In genomic region chr16:49580751-49581303, GRCh38 we compare ENCODE assay signal across 22 cellular contexts.
DNase-seq lines count a peak whose midpoint lies in the region; ATAC-seq and TF ChIP-seq lines count a peak whose summit lies in the region.
"Had no signal": no experiment of that assay in that cellular context is flagged by ENCODE, and none has a peak within 500 bp of the region (broad histone marks: within the 10 kb centered on the region; RNA-seq: fewer than 3 reads in every experiment).

No MANE protein-coding gene starts in this region.

- intact Hi-C loops in testis (cut with DNase I; ENCODE audit: low total_unique reads) = no loop called here

- H3K27ac Mint-ChIP-seq in nephron = peak overlapping the region; percentile 78 to 96 (median 95)
- H3K27ac Mint-ChIP-seq in stimulated activated naive B cell treated with anti-CD40 and anti-IgM and Interleukin-4, amounts not matched to agents 10 μg/mL and 1 μg/mL and 100 μg/mL, for 72 hours = no peak overlapping the region
- H3K27ac Mint-ChIP-seq: activated CD4-positive, alpha-beta T cell treated with anti-CD3 and anti-CD28 coated beads, Interleukin-2, amount 10 ng/mL, durations not matched to agents 24 days and 14 days; activated T-helper 17 cell treated with anti-CD3 and anti-CD28 coated beads, Interleukin-2, amount 50 U/mL, for 72 hours; natural killer cell had no signal

- 59 to 61% methylated on average over 16 of the region's 16 CpGs for WGBS in testis, 2 donors

- TF ChIP-seq CTCF in nephron (IDR thresholded peaks at IDR 0.05; ENCODE audit: unreplicated experiment in 3 of 3) = no peak
- TF ChIP-seq CTCF in testis (IDR thresholded peaks at IDR 0.05) = no peak
- TF ChIP-seq CTCF in GM13976 (IDR thresholded peaks at IDR 0.05; ENCODE audit: borderline replicate concordance, control extremely low read depth, extremely low read depth, insufficient read depth, missing control alignments) = no peak

- H3K4me3 ChIP-seq in duodenal mucosa (ENCODE audit: low read depth in 1 of 2, low read length in 2 of 2) (peak overlapping the region; percentile 14 to 31), testis (no peak overlapping the region)

- no peak overlapping the region for H3K9ac ChIP-seq in duodenal mucosa (ENCODE audit: low read depth in 1 of 2, low read length in 2 of 2)
- H3K9ac ChIP-seq: parathyroid adenoma had no signal

- no peaks in the 10 kb centered on the region for H3K9me3 ChIP-seq in duodenal mucosa (ENCODE audit: control insufficient read depth in 1 of 2, low read length in 2 of 2)
- no peaks in the 10 kb centered on the region for H3K9me3 ChIP-seq in testis

- no peaks in the 10 kb centered on the region for H3K27me3 Mint-ChIP-seq in nephron (ENCODE audit: low read depth)
- no peaks in the 10 kb centered on the region for H3K27me3 Mint-ChIP-seq in stimulated activated naive B cell treated with anti-CD40 and anti-IgM and Interleukin-4, amounts not matched to agents 10 μg/mL and 1 μg/mL and 100 μg/mL, for 72 hours
- H3K27me3 Mint-ChIP-seq: activated T-helper 17 cell treated with anti-CD3 and anti-CD28 coated beads, Interleukin-2, amount 50 U/mL, for 72 hours had no signal

- H3K9me3 Mint-ChIP-seq in nephron = no peaks in the 10 kb centered on the region
- H3K9me3 Mint-ChIP-seq in stimulated activated naive B cell treated with anti-CD40 and anti-IgM and Interleukin-4, amounts not matched to agents 10 μg/mL and 1 μg/mL and 100 μg/mL, for 72 hours = no peaks in the 10 kb centered on the region
- H3K9me3 Mint-ChIP-seq: activated CD4-positive, alpha-beta T cell treated with anti-CD3 and anti-CD28 coated beads, Interleukin-2, amount 10 ng/mL, durations not matched to agents 24 days and 14 days; activated T-helper 17 cell treated with anti-CD3 and anti-CD28 coated beads, Interleukin-2, amount 50 U/mL, for 72 hours; natural killer cell had no signal

- H3K4me3 Mint-ChIP-seq in nephron = peak overlapping the region in 1 of 3 experiments; percentile 39
- no peak overlapping the region for H3K4me3 Mint-ChIP-seq in stimulated activated naive B cell treated with anti-CD40 and anti-IgM and Interleukin-4, amounts not matched to agents 10 μg/mL and 1 μg/mL and 100 μg/mL, for 72 hours
- H3K4me3 Mint-ChIP-seq: activated CD4-positive, alpha-beta T cell treated with anti-CD3 and anti-CD28 coated beads, Interleukin-2, amount 10 ng/mL, durations not matched to agents 24 days and 14 days; activated T-helper 17 cell treated with anti-CD3 and anti-CD28 coated beads, Interleukin-2, amount 50 U/mL, for 72 hours; natural killer cell had no signal

- DNase-seq in NCI-H748 (lab: John Stamatoyannopoulos, UW; ENCODE audit: unreplicated experiment) (peak; percentile 39), testis (no peak), GM13976 (ENCODE audit: low spot score) (no peak)
- DNase-seq in stimulated activated naive B cell treated with anti-CD40 and anti-IgM and Interleukin-4, amounts not matched to agents 10 μg/mL and 1 μg/mL and 100 μg/mL, for 72 hours = no peak
- DNase-seq: activated CD4-positive, alpha-beta T cell treated with anti-CD3 and anti-CD28 coated beads, Interleukin-2, amount 10 ng/mL, durations not matched to agents 24 days and 14 days; DMS 273 treated with DMSO at 0.1 percent for 48 hours; foreskin melanocyte; left colon; natural killer cell; NCI-H1694; NCI-H2171 treated with DMSO at 0.1 percent for 48 hours; NCI-H774; OCI-M1; SHP77 treated with DMSO at 0.1 percent for 48 hours; stimulated activated CD4-positive, alpha-beta T cell treated with anti-CD3 and anti-CD28 coated beads, Interleukin-4, amount 100 ng/mL, for 4 hours; T-helper 1 cell had no signal

- peaks cover 80% of the 10 kb centered on the region for H3K4me1 Mint-ChIP-seq in nephron
- H3K4me1 Mint-ChIP-seq in stimulated activated naive B cell treated with anti-CD40 and anti-IgM and Interleukin-4, amounts not matched to agents 10 μg/mL and 1 μg/mL and 100 μg/mL, for 72 hours = peaks cover 0 to 2% of the 10 kb centered on the region in 2 donors
- H3K4me1 Mint-ChIP-seq: activated CD4-positive, alpha-beta T cell treated with anti-CD3 and anti-CD28 coated beads, Interleukin-2, amount 10 ng/mL, durations not matched to agents 24 days and 14 days; activated T-helper 17 cell treated with anti-CD3 and anti-CD28 coated beads, Interleukin-2, amount 50 U/mL, for 72 hours; natural killer cell had no signal

- no peak for ATAC-seq in HG02571 (IDR thresholded peaks at IDR 0.05; ENCODE audit: unreplicated experiment)
- ATAC-seq in stimulated activated naive B cell treated with anti-CD40 and anti-IgM and Interleukin-4, amounts not matched to agents 10 μg/mL and 1 μg/mL and 100 μg/mL, for 72 hours (replicated peaks) = no peak
- ATAC-seq in GM19351 (IDR thresholded peaks at IDR 0.05; ENCODE audit: unreplicated experiment) = no peak
- ATAC-seq: activated T-helper 17 cell treated with anti-CD3 and anti-CD28 coated beads, Interleukin-2, amount 50 U/mL, for 72 hours; left colon; natural killer cell had no signal

- H3K27ac ChIP-seq in duodenal mucosa (ENCODE audit: low read depth, low read length) (no peak overlapping the region), testis (peak overlapping the region; percentile 67 to 75)
- H3K27ac ChIP-seq: parathyroid adenoma had no signal

- in situ Hi-C loops in GM13976 (cut with MboI; ENCODE audit: low sequenced_read_pairs, unreplicated experiment) = loop anchor here (25.0 kb wide), 1 partner anchor 169 kb away; no protein-coding TSS in a partner anchor

- H3K4me1 ChIP-seq in duodenal mucosa (ENCODE audit: control insufficient read depth in 1 of 2, insufficient read depth in 2 of 2, low read length in 2 of 2) (peaks cover 0 to under 1% of the 10 kb centered on the region in 2 donors), testis (peaks cover 22% of the 10 kb centered on the region)
- H3K4me1 ChIP-seq: parathyroid adenoma had no signal

- no peaks in the 10 kb centered on the region for H3K27me3 ChIP-seq in duodenal mucosa (ENCODE audit: control insufficient read depth in 1 of 2, insufficient read depth in 2 of 2, low read length in 2 of 2)
- H3K27me3 ChIP-seq in testis = no peaks in the 10 kb centered on the region

- H3K36me3 Mint-ChIP-seq in nephron (ENCODE audit: low read depth) = no peaks in the 10 kb centered on the region
- H3K36me3 Mint-ChIP-seq in stimulated activated naive B cell treated with anti-CD40 and anti-IgM and Interleukin-4, amounts not matched to agents 10 μg/mL and 1 μg/mL and 100 μg/mL, for 72 hours = no peaks in the 10 kb centered on the region
- H3K36me3 Mint-ChIP-seq: natural killer cell had no signal

- no peak for TF ChIP-seq POLR2A in testis (IDR thresholded peaks at IDR 0.05)

- H3K36me3 ChIP-seq in duodenal mucosa (ENCODE audit: control insufficient read depth in 1 of 2, insufficient read depth in 2 of 2, low read length in 2 of 2) (no peaks in the 10 kb centered on the region), testis (ENCODE audit: low read depth, missing control alignments) (no peaks in the 10 kb centered on the region)

Comparison
In these comparisons a context has a peak if more than half of its experiments do, and no peak if none do; other contexts are left out.
1. H3K4me3 ChIP-seq: peak in duodenal mucosa (2 of 2); none in testis (0 of 2).